Comparison of ENCODE assay signal across 21 cellular contexts in the genomic region with DNA sequence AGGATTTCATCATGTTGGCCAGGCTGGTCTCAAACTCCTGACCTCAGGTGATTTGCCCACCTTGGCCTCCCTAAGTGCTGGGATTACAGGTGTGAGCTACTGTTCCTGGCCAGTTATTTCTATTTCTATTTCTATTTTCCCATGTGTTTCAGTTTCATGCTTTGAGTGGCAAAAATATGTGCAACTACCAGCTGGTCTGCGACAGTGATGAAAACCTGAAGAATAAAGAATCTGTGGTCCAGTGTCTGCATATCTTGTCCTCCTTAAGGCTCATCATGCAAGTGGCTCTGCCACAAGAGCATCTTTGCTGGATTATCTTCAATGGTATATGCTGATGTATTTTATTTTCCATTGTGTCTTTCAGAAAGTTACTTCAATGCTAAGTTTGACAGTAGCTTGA. TPM values are rescaled to one million over a fixed set of nuclear protein-coding genes. Genes with fewer than 3 reads are reported as not detected.
"Had no signal": no experiment of that assay in that cellular context is flagged by ENCODE, and none has a peak within 500 bp of the region (broad histone marks: within the 10 kb centered on the region; RNA-seq: fewer than 3 reads in every experiment).

No MANE protein-coding gene starts in this region.

- H3K4me1 Mint-ChIP-seq: mesothelial cell of epicardium had no signal

- H3K27ac ChIP-seq: coronary artery, dorsolateral prefrontal cortex, esophagus squamous epithelium, gastrocnemius medialis, heart right ventricle, left lung, lower lobe of right lung had no signal

- H3K4me3 ChIP-seq: coronary artery, dorsolateral prefrontal cortex, esophagus squamous epithelium, gastrocnemius medialis, heart right ventricle, left lung, lower lobe of right lung, mucosa of descending colon had no signal

- H3K27me3 ChIP-seq: dorsolateral prefrontal cortex, esophagus squamous epithelium, gastrocnemius medialis, heart right ventricle, left lung had no signal

- ATAC-seq: gastrocnemius medialis; heart right ventricle; left cardiac atrium; left lung; left ventricle myocardium superior; lower lobe of right lung; mucosa of descending colon; naive thymus-derived CD8-positive, alpha-beta T cell had no signal

- H3K27me3 Mint-ChIP-seq: naive B cell; naive thymus-derived CD8-positive, alpha-beta T cell had no signal

- H3K9me3 ChIP-seq: esophagus squamous epithelium, gastrocnemius medialis, heart right ventricle, left lung, lower lobe of right lung, mucosa of descending colon had no signal

- H3K9me3 Mint-ChIP-seq: mesothelial cell of epicardium; naive B cell; naive thymus-derived CD8-positive, alpha-beta T cell had no signal

- H3K36me3 ChIP-seq: esophagus squamous epithelium, gastrocnemius medialis, heart right ventricle, left lung, lower lobe of right lung had no signal

- H3K27ac Mint-ChIP-seq: mesothelial cell of epicardium; naive B cell; naive thymus-derived CD8-positive, alpha-beta T cell had no signal

- DNase-seq: dermis blood vessel endothelial cell; dorsolateral prefrontal cortex; effector CD4-positive, alpha-beta T cell; effector memory CD4-positive, alpha-beta T cell; esophagus squamous epithelium; foreskin fibroblast; foreskin melanocyte; gastrocnemius medialis; glutamatergic neuron; heart right ventricle; hippocampal formation; left cardiac atrium; left lung; left ventricle myocardium superior; lower lobe of right lung; mesenchymal stem cell; mucosa of descending colon; naive B cell; naive thymus-derived CD8-positive, alpha-beta T cell had no signal

- H3K36me3 Mint-ChIP-seq: mesothelial cell of epicardium; naive B cell; naive thymus-derived CD8-positive, alpha-beta T cell had no signal

- H3K4me3 Mint-ChIP-seq: mesothelial cell of epicardium; naive B cell; naive thymus-derived CD8-positive, alpha-beta T cell had no signal

RNA-seq across cellular contexts. Expression of gene CFAP54, which starts 17.4 kb away (rescaled TPM):
- total RNA-seq: gastrocnemius medialis had no signal
